ENCODE assay signal across 15 cellular contexts in the genomic region with DNA sequence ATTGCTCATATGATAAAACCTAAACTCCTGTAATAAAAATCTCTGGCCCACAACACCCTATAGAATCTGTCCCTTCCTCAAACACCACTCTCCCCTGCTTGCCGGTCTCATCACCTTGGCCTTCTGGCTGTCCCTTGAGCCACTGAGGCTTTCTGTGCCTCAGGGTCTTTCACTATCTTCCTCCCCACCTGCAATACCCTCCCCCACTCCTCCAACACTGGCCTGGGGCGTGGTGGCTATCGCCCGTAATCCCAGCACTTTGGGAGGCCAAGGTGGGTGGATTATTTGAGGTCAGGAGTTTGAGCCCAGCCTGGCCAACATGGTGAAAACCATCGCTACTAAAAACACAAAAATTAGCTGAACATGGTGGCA. TPM values are rescaled to one million over a fixed set of nuclear protein-coding genes. Genes with fewer than 3 reads are reported as not detected.
DNase-seq lines count a peak whose midpoint lies in the region; ATAC-seq, FAIRE-seq and TF ChIP-seq lines count a peak whose summit lies in the region.
"Had no signal": no experiment of that assay in that cellular context is flagged by ENCODE, and none has a peak within 500 bp of the region (broad histone marks: within the 10 kb centered on the region; RNA-seq: fewer than 3 reads in every experiment).

No MANE protein-coding gene starts in this region.

- peaks cover 41% of the 10 kb centered on the region for H3K4me1 ChIP-seq in thymus (ENCODE audit: control insufficient read depth, insufficient read depth, low read length)

- peak overlapping the region; percentile 54 for H3K4me3 Mint-ChIP-seq in activated T-cell treated with anti-CD3 and anti-CD28 coated beads, Interleukin-2, amount 50 U/mL, for 4 hours
- peak overlapping the region; percentile 82 for H3K4me3 Mint-ChIP-seq in activated B cell treated with CpG ODN at 0.5 μM for 24 hours
- H3K4me3 Mint-ChIP-seq in immature natural killer cell: peak overlapping the region; percentile 15 to 92 (median 56)

- 98% methylated on average over 5 of the region's 5 CpGs for WGBS in thymus

- peak overlapping the region; percentile 96 for H3K27ac Mint-ChIP-seq in activated B cell treated with CpG ODN at 0.5 μM for 24 hours
- peak overlapping the region; percentile 91 to 99 (median 96) for H3K27ac Mint-ChIP-seq in immature natural killer cell

- no peaks in the 10 kb centered on the region for H3K27me3 ChIP-seq in thymus (ENCODE audit: control insufficient read depth, insufficient read depth)
- H3K27me3 ChIP-seq: testis had no signal

- CTCF ChIA-PET in activated B cell treated with CpG ODN at 0.5 μM for 24 hours (lab: Charles Lee): interaction anchor here (1.6 to 18.7 kb wide), 3 partner anchors 7 to 145 kb away, joined by 4 to 1146 read pairs (median 132); no protein-coding TSS in a partner anchor

- FAIRE-seq in urothelium cell line (lab: Jason Lieb, UNC): no peak
- FAIRE-seq: HTR-8/SVneo had no signal

- no peak for TF ChIP-seq CTCF in activated B cell treated with CpG ODN at 0.5 μM for 24 hours (IDR thresholded peaks at IDR 0.05)

- H3K9me3 Mint-ChIP-seq in activated T-cell treated with anti-CD3 and anti-CD28 coated beads, Interleukin-2, amount 50 U/mL, for 4 hours: no peaks in the 10 kb centered on the region
- H3K9me3 Mint-ChIP-seq in activated B cell treated with CpG ODN at 0.5 μM for 24 hours (no peaks in the 10 kb centered on the region), immature natural killer cell (peaks cover 0 to 1% (median 0%) of the 10 kb centered on the region in 6 donors)

- no peak for ATAC-seq in activated T-cell treated with anti-CD3 and anti-CD28 coated beads, Interleukin-2, amount 50 U/mL, for 4 hours
- no peak for ATAC-seq in activated B cell treated with CpG ODN at 0.5 μM for 24 hours (ENCODE audit: low read depth)

- H3K9me3 ChIP-seq in thymus (ENCODE audit: control insufficient read depth): no peaks in the 10 kb centered on the region
- H3K9me3 ChIP-seq: testis had no signal

- H3K36me3 ChIP-seq in thymus (ENCODE audit: control insufficient read depth, insufficient read depth): no peaks in the 10 kb centered on the region

- POLR2A ChIA-PET in activated B cell treated with CpG ODN at 0.5 μM for 24 hours (lab: Charles Lee): interaction anchor here (0.7 to 32.5 kb wide), 8 partner anchors 1 to 265 kb away, joined by 3 to 2569 read pairs (median 6); partner anchors contain the start of genes CLK3, CSK, SCAMP2 and ULK3

- intact Hi-C loops in activated B cell treated with CpG ODN at 0.5 μM for 24 hours (cut with micrococcal nuclease): loop anchor here (5.0 kb wide), 1 partner anchor 229 kb away; no protein-coding TSS in a partner anchor

- no peak for DNase-seq in activated T-cell treated with anti-CD3 and anti-CD28 coated beads, Interleukin-2, amount 50 U/mL, for 4 hours
- DNase-seq in activated T-cell treated with anti-CD3 and anti-CD28 coated beads for 4 hours (no peak), activated B cell treated with CpG ODN at 0.5 μM for 24 hours (no peak), immature natural killer cell (no peak), DMS 273 treated with DMSO at 0.1 percent for 48 hours (lab: John Stamatoyannopoulos, UW) (no peak), urothelium cell line (ENCODE audit: low spot score) (no peak), superior temporal gyrus (ENCODE audit: extremely low spot score) (no peak)
- DNase-seq: amniotic stem cell, cortex of kidney, testis had no signal

- H3K4me1 Mint-ChIP-seq in activated T-cell treated with anti-CD3 and anti-CD28 coated beads, Interleukin-2, amount 50 U/mL, for 4 hours (ENCODE audit: low read depth): peaks cover 77% of the 10 kb centered on the region
- peaks cover 83% of the 10 kb centered on the region for H3K4me1 Mint-ChIP-seq in activated B cell treated with CpG ODN at 0.5 μM for 24 hours
- peaks cover 66 to 69% of the 10 kb centered on the region in 2 donors for H3K4me1 Mint-ChIP-seq in immature natural killer cell

- peak overlapping the region; percentile 8 for H3K27ac ChIP-seq in thymus (ENCODE audit: low read depth)

- no peaks in the 10 kb centered on the region for H3K36me3 Mint-ChIP-seq in activated T-cell treated with anti-CD3 and anti-CD28 coated beads, Interleukin-2, amount 50 U/mL, for 4 hours (ENCODE audit: insufficient read depth)
- peaks cover 20% of the 10 kb centered on the region for H3K36me3 Mint-ChIP-seq in activated B cell treated with CpG ODN at 0.5 μM for 24 hours (ENCODE audit: low read depth)
- no peaks in the 10 kb centered on the region for H3K36me3 Mint-ChIP-seq in immature natural killer cell

- no peak overlapping the region for H3K4me3 ChIP-seq in thymus (ENCODE audit: low read length)
- H3K4me3 ChIP-seq: lung, smooth muscle cell, testis had no signal

- H3K27me3 Mint-ChIP-seq in activated T-cell treated with anti-CD3 and anti-CD28 coated beads, Interleukin-2, amount 50 U/mL, for 4 hours (ENCODE audit: low read depth): no peaks in the 10 kb centered on the region
- H3K27me3 Mint-ChIP-seq in activated B cell treated with CpG ODN at 0.5 μM for 24 hours (no peaks in the 10 kb centered on the region), immature natural killer cell (ENCODE audit: low read depth in 3 of 3) (peaks cover 7 to 23% (median 13%) of the 10 kb centered on the region in 3 donors)

RNA-seq across cellular contexts. Expression of gene CSK, which starts 3.3 kb away (rescaled TPM):
- total RNA-seq in activated T-cell treated with anti-CD3 and anti-CD28 coated beads, Interleukin-2, amount 50 U/mL, for 4 hours: 100 to 1,000 TPM; 368 to 412 (median 397) TPM
- total RNA-seq in activated B cell treated with CpG ODN at 0.5 μM for 24 hours: 540 and 557 TPM in 2 replicates
- polyA plus RNA-seq in immature natural killer cell: 100 to 1,000 TPM in 1 of 3 donors, 10 to 100 TPM in 2; 94.0 to 180 (median 95.9) TPM
- 94.4 TPM for polyA plus RNA-seq in thymus

RNA-seq across cellular contexts. Expression of gene CYP1A2, which starts 29.9 kb away (rescaled TPM):
- under 1 TPM in 1 of 3 donors, not detected in 2; 0.08 TPM for total RNA-seq in activated T-cell treated with anti-CD3 and anti-CD28 coated beads, Interleukin-2, amount 50 U/mL, for 4 hours
- total RNA-seq in activated B cell treated with CpG ODN at 0.5 μM for 24 hours: 0.16 TPM in 1 of 2 replicates, not detected in the other
- polyA plus RNA-seq in immature natural killer cell (not detected), thymus (0.05 TPM)
- total RNA-seq: osteocyte, smooth muscle cell had no signal
- polyA plus RNA-seq: smooth muscle cell had no signal

RNA-seq across cellular contexts. Expression of gene LMAN1L, which starts 34.0 kb away (rescaled TPM):
- total RNA-seq in activated T-cell treated with anti-CD3 and anti-CD28 coated beads, Interleukin-2, amount 50 U/mL, for 4 hours: under 1 TPM; 0.30 to 0.55 (median 0.40) TPM
- 1.0 and 2.2 TPM in 2 replicates for total RNA-seq in activated B cell treated with CpG ODN at 0.5 μM for 24 hours
- polyA plus RNA-seq in immature natural killer cell (not detected), thymus (0.41 TPM)
- total RNA-seq: osteocyte, smooth muscle cell had no signal
- polyA plus RNA-seq: smooth muscle cell had no signal

RNA-seq across cellular contexts. Expression of gene CPLX3, which starts 47.8 kb away (rescaled TPM):
- total RNA-seq in activated T-cell treated with anti-CD3 and anti-CD28 coated beads, Interleukin-2, amount 50 U/mL, for 4 hours: under 1 TPM in 2 of 3 donors, not detected in 1; 0.23 to 0.32 TPM
- total RNA-seq in activated B cell treated with CpG ODN at 0.5 μM for 24 hours: 0.20 and 0.22 TPM in 2 replicates
- polyA plus RNA-seq in immature natural killer cell (not detected), thymus (1.1 TPM)
- total RNA-seq: lung, osteocyte had no signal
- polyA plus RNA-seq: smooth muscle cell had no signal

RNA-seq across cellular contexts. Expression of gene CYP1A1, which starts 53.3 kb away (rescaled TPM):
- under 1 TPM; 0.60 to 0.90 (median 0.76) TPM for total RNA-seq in activated T-cell treated with anti-CD3 and anti-CD28 coated beads, Interleukin-2, amount 50 U/mL, for 4 hours
- total RNA-seq in activated B cell treated with CpG ODN at 0.5 μM for 24 hours: 0.49 and 1.3 TPM in 2 replicates
- polyA plus RNA-seq in immature natural killer cell: not detected
- polyA plus RNA-seq in thymus: 0.11 TPM
